ENCODE assay signal across 9 cellular contexts in genomic region chr1:93804412-93804811, GRCh38.
A peak's percentile ranks its signal among the peaks of the same experiment; 100 is the strongest.
DNase-seq lines count a peak whose midpoint lies in the region; TF ChIP-seq lines count a peak whose summit lies in the region.
"Had no signal": no experiment of that assay in that cellular context is flagged by ENCODE, and none has a peak within 500 bp of the region (broad histone marks: within the 10 kb centered on the region; RNA-seq: fewer than 3 reads in every experiment).

No MANE protein-coding gene starts in this region.

- no CpG with 5 or more reads among the region's 3 CpGs for WGBS in trophoblast cell (ENCODE audit: extremely low coverage, insufficient coverage, insufficient read length)
- no CpG with 5 or more reads among the region's 3 CpGs for whole genome bisulfite sequencing in mesendoderm (ENCODE audit: extremely low coverage, insufficient coverage, low lambda C conversion rate)

- H3K27me3 ChIP-seq in trophoblast cell (ENCODE audit: insufficient read depth, low read length) (no peaks in the 10 kb centered on the region), mesendoderm (ENCODE audit: insufficient read depth, low read length, poor library complexity) (no peaks in the 10 kb centered on the region)
- H3K27me3 ChIP-seq: neural progenitor cell had no signal

- no peak overlapping the region for H3K27ac ChIP-seq in trophoblast cell (ENCODE audit: low read depth, low read length)
- H3K27ac ChIP-seq in mesendoderm (ENCODE audit: low read depth, low read length), result no peak overlapping the region
- H3K27ac ChIP-seq: neural progenitor cell had no signal

- H2BK120ac ChIP-seq in trophoblast cell (ENCODE audit: insufficient read depth, low read length, poor library complexity) (no peak overlapping the region), mesendoderm (ENCODE audit: low read depth, low read length) (no peak overlapping the region)

- no peak overlapping the region for H3K14ac ChIP-seq in trophoblast cell (ENCODE audit: low read length)

- no peak overlapping the region for H2BK15ac ChIP-seq in mesendoderm (replicated peaks; ENCODE audit: low read depth)

- H3K36me3 ChIP-seq in trophoblast cell (ENCODE audit: control insufficient read depth in 1 of 2, insufficient read depth in 2 of 2, low read length in 2 of 2), result no peaks in the 10 kb centered on the region
- H3K36me3 ChIP-seq in mesendoderm (ENCODE audit: control insufficient read depth, insufficient read depth, low read length), result no peaks in the 10 kb centered on the region

- H4K5ac ChIP-seq in mesendoderm (ENCODE audit: low read length), result no peak overlapping the region

- no peak overlapping the region for H4K91ac ChIP-seq in trophoblast cell (ENCODE audit: low read depth, low read length)

- H3K4ac ChIP-seq in trophoblast cell (ENCODE audit: low read depth, low read length) (no peak overlapping the region), mesendoderm (ENCODE audit: low read depth, low read length) (no peak overlapping the region)

- H3K79me1 ChIP-seq in trophoblast cell (ENCODE audit: low read length) (no peaks in the 10 kb centered on the region), mesendoderm (ENCODE audit: low read length) (no peaks in the 10 kb centered on the region)

- H2BK5ac ChIP-seq in trophoblast cell (ENCODE audit: low read depth, low read length, poor library complexity), result no peak overlapping the region
- no peak overlapping the region for H2BK5ac ChIP-seq in mesendoderm (ENCODE audit: low read length)

- no peaks in the 10 kb centered on the region for H3K9me3 ChIP-seq in trophoblast cell (ENCODE audit: insufficient read depth, low read depth, low read length)

- TF ChIP-seq CTCF in fibroblast of mammary gland (conservative IDR thresholded peaks at IDR 0.05; ENCODE audit: control insufficient read depth, insufficient read depth, low read depth, low read length), result no peak

- H2AK5ac ChIP-seq in trophoblast cell (ENCODE audit: low read length) (no peak overlapping the region), mesendoderm (ENCODE audit: low read length) (no peak overlapping the region)

- no peak overlapping the region for H3K9ac ChIP-seq in trophoblast cell (ENCODE audit: low read length)
- H3K9ac ChIP-seq in mesendoderm (ENCODE audit: low read length), result no peak overlapping the region
- H3K9ac ChIP-seq: neural progenitor cell had no signal

- H2BK12ac ChIP-seq in trophoblast cell (ENCODE audit: low read length), result no peak overlapping the region

- no peak overlapping the region for H3K4me3 ChIP-seq in fibroblast of mammary gland (ENCODE audit: control insufficient read depth, low read depth, low read length)
- H3K4me3 ChIP-seq in trophoblast cell (ENCODE audit: low read depth, low read length), result no peak overlapping the region
- H3K4me3 ChIP-seq in mesendoderm (ENCODE audit: low read length), result no peak overlapping the region
- H3K4me3 ChIP-seq: neural progenitor cell had no signal

- H3K79me2 ChIP-seq in trophoblast cell (ENCODE audit: control insufficient read depth, insufficient read depth, low read length, poor library complexity) (no peaks in the 10 kb centered on the region), mesendoderm (ENCODE audit: control insufficient read depth, insufficient read depth, low read length) (no peaks in the 10 kb centered on the region)

- no peak overlapping the region for H4K12ac ChIP-seq in trophoblast cell (ENCODE audit: low read depth, low read length)

- no peak overlapping the region for H3K18ac ChIP-seq in trophoblast cell (ENCODE audit: low read length)
- H3K18ac ChIP-seq in mesendoderm (ENCODE audit: low read length), result no peak overlapping the region

- H3K4me1 ChIP-seq in trophoblast cell (ENCODE audit: control insufficient read depth in 1 of 2, insufficient read depth in 2 of 2, low read length in 2 of 2) (no peaks in the 10 kb centered on the region), mesendoderm (ENCODE audit: control insufficient read depth, low read depth, low read length) (no peaks in the 10 kb centered on the region)
- H3K4me1 ChIP-seq: neural progenitor cell had no signal

- H4K8ac ChIP-seq in trophoblast cell (ENCODE audit: low read depth, low read length), result no peak overlapping the region
- H4K8ac ChIP-seq in mesendoderm (ENCODE audit: low read depth, low read length), result no peak overlapping the region

- DNase-seq in Daoy (ENCODE audit: low read depth) (peak; percentile 93), SW 1271 (lab: John Stamatoyannopoulos, UW) (peak; percentile 65 to 92), fibroblast of mammary gland (ENCODE audit: low read depth) (peak; percentile 90), trophoblast cell (peak; percentile 78 to 94), GOT3 (lab: John Stamatoyannopoulos, UW) (no peak), mesendoderm (no peak), NCI-H2107 (lab: John Stamatoyannopoulos, UW) (no peak), NK-92 (lab: John Stamatoyannopoulos, UW; ENCODE audit: unreplicated experiment) (no peak)

- H3K4me2 ChIP-seq in trophoblast cell (ENCODE audit: low read length), result no peak overlapping the region
- no peak overlapping the region for H3K4me2 ChIP-seq in mesendoderm (ENCODE audit: low read length)
- H3K4me2 ChIP-seq: neural progenitor cell had no signal

- H2AFZ ChIP-seq in trophoblast cell (ENCODE audit: insufficient read depth, low read length, poor library complexity), result no peak overlapping the region
- H2AFZ ChIP-seq: neural progenitor cell had no signal

- H3K23ac ChIP-seq in trophoblast cell (ENCODE audit: low read length), result no peak overlapping the region
- no peak overlapping the region for H3K23ac ChIP-seq in mesendoderm (ENCODE audit: low read length)

- H3K56ac ChIP-seq in mesendoderm (ENCODE audit: low read length), result no peak overlapping the region

Comparison
In these comparisons a context has a peak if more than half of its experiments do, and no peak if none do; other contexts are left out.
1. DNase-seq: peak in Daoy (single experiment), SW 1271 (2 of 2), fibroblast of mammary gland (single experiment) and trophoblast cell (2 of 2); none in GOT3 (single experiment), mesendoderm (single experiment), NCI-H2107 (single experiment) and NK-92 (single experiment).